ENCODE assay signal across 11 cellular contexts in the genomic region with DNA sequence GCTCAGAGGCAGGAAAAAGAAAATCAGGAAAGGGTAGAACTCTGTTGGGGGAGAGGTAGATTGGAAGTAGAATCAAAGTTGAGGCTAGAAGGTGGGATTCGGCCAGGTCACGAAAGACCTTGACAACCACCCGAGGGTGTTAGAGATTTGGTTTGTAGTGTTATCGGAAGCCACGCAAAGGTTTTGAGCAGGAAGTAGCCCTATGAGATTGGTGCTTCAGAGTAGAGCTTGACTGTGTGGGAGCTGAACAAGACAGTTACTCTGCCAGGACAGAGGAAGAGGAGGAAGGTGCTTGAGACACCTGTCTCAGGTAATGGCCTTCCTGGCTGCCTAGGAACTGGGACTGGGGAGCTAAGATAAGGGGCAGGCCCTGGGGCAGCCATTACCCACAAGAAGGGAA.
DNase-seq lines count a peak whose midpoint lies in the region; ATAC-seq and TF ChIP-seq lines count a peak whose summit lies in the region.
"Had no signal": no experiment of that assay in that cellular context is flagged by ENCODE, and none has a peak within 500 bp of the region (broad histone marks: within the 10 kb centered on the region; RNA-seq: fewer than 3 reads in every experiment).

No MANE protein-coding gene starts in this region.

- peak overlapping the region; percentile 82 for H3K4me2 ChIP-seq in BLaER1
- no peak overlapping the region for H3K4me2 ChIP-seq in neuronal stem cell (ENCODE audit: insufficient read depth, low read length, poor library complexity, severe bottlenecking)

- H3K18ac ChIP-seq in neuronal stem cell (ENCODE audit: low read length), result no peak overlapping the region

- H3K4me3 Mint-ChIP-seq in HFFc6, result peak overlapping the region; percentile 58

- peaks cover 47% of the 10 kb centered on the region for H3K36me3 Mint-ChIP-seq in HFFc6 (ENCODE audit: low read depth)

- H3K14ac ChIP-seq in neuronal stem cell (ENCODE audit: low read length), result no peak overlapping the region

- no peak overlapping the region for H3K4ac ChIP-seq in neuronal stem cell (ENCODE audit: low read length)

- H3K4me1 ChIP-seq in BLaER1, result peaks cover 92% of the 10 kb centered on the region
- no peaks in the 10 kb centered on the region for H3K4me1 ChIP-seq in colonic mucosa
- no peaks in the 10 kb centered on the region for H3K4me1 ChIP-seq in psoas muscle
- no peaks in the 10 kb centered on the region for H3K4me1 ChIP-seq in neuronal stem cell (ENCODE audit: control insufficient read depth in 2 of 2, insufficient read depth in 1 of 2, low read depth in 1 of 2, low read length in 2 of 2)

- intact Hi-C loops in colonic mucosa (cut with DNase I) (no loop called here), psoas muscle (cut with DNase I) (no loop called here)

- peak overlapping the region; percentile 79 for H3K27ac Mint-ChIP-seq in HFFc6

- ATAC-seq in psoas muscle (no peak), HG03354 (IDR thresholded peaks at IDR 0.05; ENCODE audit: poor library complexity, severe bottlenecking, unreplicated experiment) (no peak)

- no peak for TF ChIP-seq CTCF in HFFc6 (IDR thresholded peaks at IDR 0.05)
- no peak for TF ChIP-seq CTCF in colonic mucosa (IDR thresholded peaks at IDR 0.05)
- no peak for TF ChIP-seq CTCF in psoas muscle (IDR thresholded peaks at IDR 0.05)

- DNase-seq in HFFc6 (no peak), colonic mucosa (no peak), psoas muscle (no peak), neuronal stem cell (ENCODE audit: low spot score) (no peak), substantia nigra (lab: John Stamatoyannopoulos, UW) (no peak), NCI-H1436 (lab: John Stamatoyannopoulos, UW) (no peak)
- DNase-seq: DMS53, NCI-H1092 treated with DMSO at 0.1 percent for 48 hours had no signal

- H2BK120ac ChIP-seq in neuronal stem cell (ENCODE audit: low read depth, low read length), result no peak overlapping the region

- H3K79me1 ChIP-seq in neuronal stem cell (ENCODE audit: low read depth, low read length), result no peaks in the 10 kb centered on the region

- H3K9me3 ChIP-seq in BLaER1 (peaks cover 13% of the 10 kb centered on the region), colonic mucosa (no peaks in the 10 kb centered on the region), psoas muscle (peaks cover 10% of the 10 kb centered on the region), neuronal stem cell (replicated peaks in 1 of 2; ENCODE audit: control insufficient read depth in 2 of 2, insufficient read depth in 1 of 2, low read depth in 1 of 2, low read length in 2 of 2) (peaks cover 2 to 3% of the 10 kb centered on the region in 2 donors)

- H2AFZ ChIP-seq in neuronal stem cell (ENCODE audit: low read length), result no peak overlapping the region

- no peaks in the 10 kb centered on the region; the same call in 1 of the 2 replicates for H3K27me3 ChIP-seq in BLaER1
- no peaks in the 10 kb centered on the region for H3K27me3 ChIP-seq in colonic mucosa
- H3K27me3 ChIP-seq in psoas muscle (ENCODE audit: insufficient read depth in 3 of 3, low read length in 2 of 3), result no peaks in the 10 kb centered on the region
- no peaks in the 10 kb centered on the region for H3K27me3 ChIP-seq in neuronal stem cell (ENCODE audit: control insufficient read depth in 3 of 3, insufficient read depth in 3 of 3, low read depth in 1 of 3, low read length in 3 of 3)
- H3K27me3 ChIP-seq: cardiac muscle cell had no signal

- H4K8ac ChIP-seq in neuronal stem cell (ENCODE audit: low read depth, low read length), result no peak overlapping the region

- WGBS in psoas muscle, 3 donors, result 93 to 95% (median 94%) methylated on average over 5 of the region's 5 CpGs
- WGBS in neuronal stem cell (ENCODE audit: extremely low coverage in 2 of 2, insufficient read length in 2 of 2, insufficient replicate concordance in 1 of 2), 2 donors, result no CpG with 5 or more reads among the region's 5 CpGs

- H4K91ac ChIP-seq in neuronal stem cell (ENCODE audit: low read depth, low read length, poor library complexity), result no peak overlapping the region

- no peak overlapping the region for H2BK5ac ChIP-seq in neuronal stem cell (ENCODE audit: low read length)

- H3K9ac ChIP-seq in BLaER1 (peak overlapping the region; percentile 0; the same call in 1 of the 2 replicates), colonic mucosa (ENCODE audit: low read depth in 2 of 2, low read length in 2 of 2) (peak overlapping the region in 1 of 2 donors; percentile 28), neuronal stem cell (ENCODE audit: low read depth, low read length, poor library complexity) (no peak overlapping the region)

- H3K23ac ChIP-seq in neuronal stem cell (ENCODE audit: low read depth, low read length, poor library complexity), result no peak overlapping the region

- peaks cover 15% of the 10 kb centered on the region; the same call in 1 of the 2 replicates for H3K36me3 ChIP-seq in BLaER1
- no peaks in the 10 kb centered on the region for H3K36me3 ChIP-seq in colonic mucosa
- H3K36me3 ChIP-seq in psoas muscle (ENCODE audit: insufficient read depth in 1 of 2, low read depth in 1 of 2), result no peaks in the 10 kb centered on the region
- H3K36me3 ChIP-seq in neuronal stem cell (replicated peaks in 1 of 2; ENCODE audit: control insufficient read depth in 2 of 2, insufficient read depth in 2 of 2, low read length in 2 of 2), result peaks cover 0 to 10% of the 10 kb centered on the region in 2 donors
- H3K36me3 ChIP-seq: cardiac muscle cell had no signal

- H3K9me3 Mint-ChIP-seq in HFFc6, result no peaks in the 10 kb centered on the region

- peaks cover 48% of the 10 kb centered on the region for H3K4me1 Mint-ChIP-seq in HFFc6 (ENCODE audit: low read depth)

- H3K27ac ChIP-seq in BLaER1 (peak overlapping the region; percentile 50), colonic mucosa (peak overlapping the region; percentile 44), psoas muscle (peak overlapping the region; percentile 21), neuronal stem cell (replicated peaks; ENCODE audit: low read length) (no peak overlapping the region), substantia nigra (ENCODE audit: low read depth, low read length, poor library complexity, severe bottlenecking) (no peak overlapping the region)
- H3K27ac ChIP-seq: cardiac muscle cell had no signal

- no peak overlapping the region for H2AK5ac ChIP-seq in neuronal stem cell (ENCODE audit: low read depth, low read length)

- H3K4me3 ChIP-seq in BLaER1 (no peak overlapping the region), colonic mucosa (no peak overlapping the region), psoas muscle (no peak overlapping the region), neuronal stem cell (ENCODE audit: low read length in 2 of 2) (no peak overlapping the region)
- H3K4me3 ChIP-seq: cardiac muscle cell had no signal

- H2BK15ac ChIP-seq in neuronal stem cell (ENCODE audit: low read length), result no peak overlapping the region

- no peak overlapping the region for H2BK12ac ChIP-seq in neuronal stem cell (ENCODE audit: low read length)

- 0 out of 2 replicates have a peak, but pooled peaks cover 13% of the 10 kb centered on the region for H4K20me1 ChIP-seq in BLaER1

- peaks cover 2% of the 10 kb centered on the region; the same call in 1 of the 2 replicates for H3K27me3 Mint-ChIP-seq in HFFc6 (ENCODE audit: insufficient read depth)

Comparison
In these comparisons a context has a peak if more than half of its experiments do, and no peak if none do; other contexts are left out.
1. H3K27ac ChIP-seq: peak in BLaER1 (single experiment), colonic mucosa (single experiment) and psoas muscle (single experiment); none in neuronal stem cell (single experiment) and substantia nigra (single experiment).